Comparison of ENCODE assay signal across 2 cellular contexts in the genomic region with DNA sequence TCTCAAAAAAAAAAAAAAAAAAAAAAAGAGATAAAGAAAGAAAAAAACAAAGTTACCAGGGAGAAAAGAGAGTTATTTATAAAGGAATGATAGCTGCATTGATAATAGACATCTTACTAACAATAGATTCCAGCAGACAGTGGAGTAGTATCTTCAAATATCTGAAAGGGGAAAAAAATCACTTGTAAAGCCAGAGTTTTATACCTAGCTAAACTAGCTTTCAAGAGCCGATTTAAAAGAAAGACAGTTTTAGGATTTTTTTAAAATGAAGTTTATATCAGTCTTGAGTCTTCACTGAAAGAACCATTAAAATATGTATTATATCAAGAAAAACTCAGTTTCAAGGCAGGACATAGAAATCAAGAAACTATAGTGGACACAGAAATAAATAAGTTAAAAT.
TF ChIP-seq lines count a peak whose summit lies in the region.

No MANE protein-coding gene starts in this region.

TF ChIP-seq in HepG2, 621 proteins besides CTCF, POLR2A, EP300 and RAD21:
- peak; percentile 99 for TF ChIP-seq ZFP1 (CRISPR knock-in tag; IDR thresholded peaks at IDR 0.05)
- TF ChIP-seq, protein P1, sequence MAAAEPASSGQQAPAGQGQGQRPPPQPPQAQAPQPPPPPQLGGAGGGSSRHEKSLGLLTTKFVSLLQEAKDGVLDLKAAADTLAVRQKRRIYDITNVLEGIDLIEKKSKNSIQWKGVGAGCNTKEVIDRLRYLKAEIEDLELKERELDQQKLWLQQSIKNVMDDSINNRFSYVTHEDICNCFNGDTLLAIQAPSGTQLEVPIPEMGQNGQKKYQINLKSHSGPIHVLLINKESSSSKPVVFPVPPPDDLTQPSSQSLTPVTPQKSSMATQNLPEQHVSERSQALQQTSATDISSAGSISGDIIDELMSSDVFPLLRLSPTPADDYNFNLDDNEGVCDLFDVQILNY (CRISPR knock-in tag; conservative IDR thresholded peaks at IDR 0.05): no peak
TF ChIP-seq in HepG2: peak in this region for 1.

TF ChIP-seq in K562, 482 proteins besides CTCF, POLR2A, EP300 and RAD21:
- TF ChIP-seq ZFP1 (CRISPR knock-in tag; IDR thresholded peaks at IDR 0.05): peak; percentile 89
- no peak for TF ChIP-seq HDAC1 (IDR thresholded peaks at IDR 0.05)
- TF ChIP-seq TRIM28 (IDR thresholded peaks at IDR 0.05): 0 out of 2 replicates have a peak, but pooled peaks have one; percentile 42
